In the genomic region with DNA sequence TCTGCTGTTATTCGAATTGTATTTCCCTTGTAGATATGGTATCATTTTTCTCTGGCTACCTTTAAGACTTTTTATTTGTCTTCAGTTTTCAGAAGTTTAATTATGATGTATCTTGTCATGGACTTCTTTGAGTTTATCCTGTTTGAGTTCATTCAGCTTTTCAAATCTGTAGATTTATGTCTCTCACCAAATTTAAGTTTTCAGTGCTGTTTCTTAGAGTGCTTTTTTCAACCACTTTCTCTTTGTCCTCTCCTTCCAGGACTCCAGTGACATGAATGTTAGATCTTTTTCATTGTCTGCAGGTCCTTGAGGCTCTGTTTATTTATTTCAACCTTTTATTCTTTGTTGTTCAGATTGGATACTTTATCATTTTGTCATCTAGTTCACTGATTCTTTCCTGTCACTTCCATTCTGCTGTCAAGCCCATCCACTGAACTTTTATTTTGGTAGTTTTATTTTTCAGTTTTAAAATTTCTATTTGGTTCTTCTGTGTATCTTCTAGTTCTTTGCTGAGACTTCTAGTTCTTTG, we compare ENCODE assay signal across 1 cellular context.
TF ChIP-seq lines count a peak whose summit lies in the region.

No MANE protein-coding gene starts in this region.

TF ChIP-seq in IMR-90, 13 proteins besides CTCF, POLR2A, EP300 and RAD21 (continued from another document):
- TF ChIP-seq, protein P1, sequence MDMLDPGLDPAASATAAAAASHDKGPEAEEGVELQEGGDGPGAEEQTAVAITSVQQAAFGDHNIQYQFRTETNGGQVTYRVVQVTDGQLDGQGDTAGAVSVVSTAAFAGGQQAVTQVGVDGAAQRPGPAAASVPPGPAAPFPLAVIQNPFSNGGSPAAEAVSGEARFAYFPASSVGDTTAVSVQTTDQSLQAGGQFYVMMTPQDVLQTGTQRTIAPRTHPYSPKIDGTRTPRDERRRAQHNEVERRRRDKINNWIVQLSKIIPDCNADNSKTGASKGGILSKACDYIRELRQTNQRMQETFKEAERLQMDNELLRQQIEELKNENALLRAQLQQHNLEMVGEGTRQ (IDR thresholded peaks at IDR 0.05; ENCODE audit: low read depth, low read length), result no peak
- TF ChIP-seq MXI1 (IDR thresholded peaks at IDR 0.05; ENCODE audit: borderline replicate concordance, low read depth, low read length), result no peak
- no peak for TF ChIP-seq NFE2L2 (IDR thresholded peaks at IDR 0.05; ENCODE audit: low read depth, low read length)
TF ChIP-seq in IMR-90: peak in this region for 0.
